ENCODE assay signal across 8 cellular contexts in genomic region chr6:26044140-26045045, GRCh38. TPM values are rescaled to one million over a fixed set of nuclear protein-coding genes. Genes with fewer than 3 reads are reported as not detected.
DNase-seq lines count a peak whose midpoint lies in the region; ATAC-seq and TF ChIP-seq lines count a peak whose summit lies in the region.

No MANE protein-coding gene starts in this region.

- H3K9me3 ChIP-seq in esophagus (ENCODE audit: control insufficient read depth in 2 of 2, insufficient read depth in 1 of 2, low read depth in 1 of 2, low read length in 1 of 2) (no peaks in the 10 kb centered on the region), neutrophil (peaks cover 8% of the 10 kb centered on the region)

- H3K27ac Mint-ChIP-seq in activated CD4-positive, alpha-beta memory T cell treated with anti-CD3 and anti-CD28 coated beads, Interleukin-2, amount 10 ng/mL, durations not matched to agents 7 days and 5 days: peak overlapping the region; percentile 99

- no peaks in the 10 kb centered on the region for H3K9me3 Mint-ChIP-seq in activated CD4-positive, alpha-beta memory T cell treated with anti-CD3 and anti-CD28 coated beads, Interleukin-2, amount 10 ng/mL, durations not matched to agents 7 days and 5 days

- ATAC-seq in HG03432 (IDR thresholded peaks at IDR 0.05; ENCODE audit: unreplicated experiment) (peak; percentile 28), GM18858 (IDR thresholded peaks at IDR 0.05; ENCODE audit: unreplicated experiment) (no peak)

- peak; percentile 23 for DNase-seq in stimulated activated CD4-positive, alpha-beta T cell treated with anti-CD3 and anti-CD28 coated beads, Interleukin-12 subunit alpha, Interleukin-12 subunit beta, amount 100 ng/mL, for 4 hours
- no peak for DNase-seq in stimulated activated CD4-positive, alpha-beta T cell treated with anti-CD3 and anti-CD28 coated beads, Interleukin-4, amount 100 ng/mL, for 4 hours
- DNase-seq in activated CD4-positive, alpha-beta memory T cell treated with anti-CD3 and anti-CD28 coated beads, Interleukin-2, amount 10 ng/mL, durations not matched to agents 7 days and 5 days: peak; percentile 67
- no peak for DNase-seq in HPDE6-E6E7 (ENCODE audit: extremely low spot score)

- peak overlapping the region; percentile 47 to 62 for H3K4me3 ChIP-seq in esophagus (ENCODE audit: low read depth in 1 of 2, low read length in 2 of 2)
- H3K4me3 ChIP-seq in neutrophil (ENCODE audit: low read depth in 1 of 2, low read length in 1 of 2): peak overlapping the region; percentile 64 to 69

- H3K4me3 Mint-ChIP-seq in activated CD4-positive, alpha-beta memory T cell treated with anti-CD3 and anti-CD28 coated beads, Interleukin-2, amount 10 ng/mL, durations not matched to agents 7 days and 5 days: peak overlapping the region; percentile 79

- no peaks in the 10 kb centered on the region for H3K27me3 Mint-ChIP-seq in activated CD4-positive, alpha-beta memory T cell treated with anti-CD3 and anti-CD28 coated beads, Interleukin-2, amount 10 ng/mL, durations not matched to agents 7 days and 5 days

- H3K36me3 ChIP-seq in esophagus (ENCODE audit: control insufficient read depth in 2 of 2, insufficient read depth in 2 of 2, low read length in 1 of 2) (no peaks in the 10 kb centered on the region), neutrophil (no peaks in the 10 kb centered on the region)

- CTCF ChIA-PET in activated CD4-positive, alpha-beta memory T cell treated with anti-CD3 and anti-CD28 coated beads, Interleukin-2, amount 10 ng/mL, durations not matched to agents 7 days and 5 days (lab: Charles Lee): interaction anchor here (0.8 to 4.8 kb wide), 15 partner anchors 11 to 155 kb away, joined by 3 to 72 read pairs (median 6); a partner anchor contains a TSS

- POLR2A ChIA-PET in activated CD4-positive, alpha-beta memory T cell treated with anti-CD3 and anti-CD28 coated beads, Interleukin-2, amount 10 ng/mL, durations not matched to agents 7 days and 5 days (lab: Charles Lee): interaction anchor here (0.7 to 16.9 kb wide), 52 partner anchors 10 to 1848 kb away, joined by 3 to 2531 read pairs (median 9); partner anchors contain the start of genes HFE and TRIM38

- 1 to 2% methylated on average over 39 of the region's 39 CpGs for WGBS in esophagus, 2 donors

- peaks cover 5% of the 10 kb centered on the region for H3K36me3 Mint-ChIP-seq in activated CD4-positive, alpha-beta memory T cell treated with anti-CD3 and anti-CD28 coated beads, Interleukin-2, amount 10 ng/mL, durations not matched to agents 7 days and 5 days (ENCODE audit: low read depth)

- TF ChIP-seq CTCF in neutrophil (IDR thresholded peaks at IDR 0.05): no peak

- peaks cover 41% of the 10 kb centered on the region for H3K4me1 Mint-ChIP-seq in activated CD4-positive, alpha-beta memory T cell treated with anti-CD3 and anti-CD28 coated beads, Interleukin-2, amount 10 ng/mL, durations not matched to agents 7 days and 5 days

- no peaks in the 10 kb centered on the region for H3K27me3 ChIP-seq in esophagus (ENCODE audit: control insufficient read depth in 1 of 2, insufficient read depth in 2 of 2, low read length in 2 of 2)
- no peaks in the 10 kb centered on the region for H3K27me3 ChIP-seq in neutrophil

- H3K27ac ChIP-seq in esophagus (ENCODE audit: low read depth in 2 of 2, low read length in 1 of 2) (peak overlapping the region; percentile 92 to 98), neutrophil (peak overlapping the region; percentile 65)

- H3K4me1 ChIP-seq in esophagus (ENCODE audit: control insufficient read depth in 2 of 2, insufficient read depth in 2 of 2, low read length in 1 of 2) (no peaks in the 10 kb centered on the region), neutrophil (ENCODE audit: control insufficient read depth in 1 of 2, insufficient read depth in 1 of 2, low read depth in 1 of 2, low read length in 1 of 2) (peaks cover 23 to 34% of the 10 kb centered on the region in 2 experiments)

RNA-seq across cellular contexts. Expression of gene HFE, which starts 42.8 kb away (rescaled TPM):
- total RNA-seq in activated CD4-positive, alpha-beta memory T cell treated with anti-CD3 and anti-CD28 coated beads, Interleukin-2, amount 10 ng/mL, durations not matched to agents 7 days and 5 days: 1 to 10 TPM; 3.1 to 3.4 TPM
- polyA plus RNA-seq in esophagus: 1 to 10 TPM; 2.2 to 2.6 TPM

Comparison
In these comparisons a context has a peak if more than half of its experiments do, and no peak if none do; other contexts are left out.
1. DNase-seq: peak in stimulated activated CD4-positive, alpha-beta T cell treated with anti-CD3 and anti-CD28 coated beads, Interleukin-12 subunit alpha, Interleukin-12 subunit beta, amount 100 ng/mL, for 4 hours (single experiment) and activated CD4-positive, alpha-beta memory T cell treated with anti-CD3 and anti-CD28 coated beads, Interleukin-2, amount 10 ng/mL, durations not matched to agents 7 days and 5 days (single experiment); none in stimulated activated CD4-positive, alpha-beta T cell treated with anti-CD3 and anti-CD28 coated beads, Interleukin-4, amount 100 ng/mL, for 4 hours (0 of 2) and HPDE6-E6E7 (single experiment).